ENCODE assay signal across 9 cellular contexts in the genomic region with DNA sequence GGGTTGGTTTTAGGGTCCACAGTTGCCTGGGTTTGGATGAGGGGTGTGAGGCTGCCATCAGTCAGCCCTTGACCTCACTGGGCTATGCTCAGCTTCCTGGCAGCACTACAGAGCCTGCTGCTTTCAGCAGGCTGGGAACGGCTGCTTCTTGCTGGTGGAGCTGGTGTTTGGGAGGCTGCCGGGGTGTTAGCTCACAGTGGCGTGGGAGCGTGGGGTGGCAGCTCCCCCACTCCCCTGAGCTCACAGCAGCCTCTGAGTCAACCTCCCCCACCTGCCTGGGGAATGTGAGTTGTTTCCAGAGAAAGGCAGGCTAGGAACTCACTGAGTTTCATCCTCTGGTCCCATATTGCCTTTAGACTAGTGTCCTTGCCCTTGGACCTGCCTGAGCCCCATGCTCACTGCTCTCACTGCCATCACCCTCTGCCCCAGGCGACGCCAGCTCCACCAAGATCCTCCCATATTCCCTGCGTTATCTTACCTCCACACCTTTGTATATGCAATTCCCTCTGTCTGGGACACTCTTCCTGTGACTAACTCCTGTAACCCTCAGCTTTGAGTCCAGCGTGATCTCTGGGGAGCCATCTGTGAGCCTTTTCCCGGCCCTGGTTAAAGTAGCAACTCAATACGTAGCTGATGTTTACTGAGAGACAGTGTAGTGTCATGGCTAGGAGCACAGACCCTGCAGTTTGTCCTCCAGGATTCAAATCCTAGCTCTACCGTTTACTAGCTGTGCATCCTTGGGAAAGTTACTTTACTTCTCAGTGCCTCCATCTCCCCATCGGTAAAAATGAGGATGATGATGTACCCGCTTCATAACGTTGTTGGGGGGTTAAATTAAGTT. TPM values are rescaled to one million over a fixed set of nuclear protein-coding genes. Genes with fewer than 3 reads are reported as not detected.
DNase-seq lines count a peak whose midpoint lies in the region; ATAC-seq, FAIRE-seq and TF ChIP-seq lines count a peak whose summit lies in the region.
"Had no signal": no experiment of that assay in that cellular context is flagged by ENCODE, and none has a peak within 500 bp of the region (broad histone marks: within the 10 kb centered on the region; RNA-seq: fewer than 3 reads in every experiment).

No MANE protein-coding gene starts in this region.

- TF ChIP-seq CTCF in mesothelial cell of epicardium (IDR thresholded peaks at IDR 0.05; ENCODE audit: unreplicated experiment), result no peak
- no peak for TF ChIP-seq CTCF in ovary (IDR thresholded peaks at IDR 0.05)

- H3K4me3 Mint-ChIP-seq in activated CD4-positive, alpha-beta memory T cell treated with anti-CD3 and anti-CD28 coated beads for 36 hours, result peak overlapping the region; percentile 33
- H3K4me3 Mint-ChIP-seq in effector memory CD8-positive, alpha-beta T cell, result peak overlapping the region; percentile 78 to 85
- H3K4me3 Mint-ChIP-seq in mesothelial cell of epicardium, result no peak overlapping the region

- H3K4me1 Mint-ChIP-seq in activated CD4-positive, alpha-beta memory T cell treated with anti-CD3 and anti-CD28 coated beads for 36 hours (ENCODE audit: low read depth), result peaks cover 74% of the 10 kb centered on the region
- H3K4me1 Mint-ChIP-seq in effector memory CD8-positive, alpha-beta T cell (ENCODE audit: low read depth in 2 of 2), result peaks cover 42 to 55% of the 10 kb centered on the region in 2 donors
- H3K4me1 Mint-ChIP-seq in mesothelial cell of epicardium, result peaks cover 3% of the 10 kb centered on the region

- no peaks in the 10 kb centered on the region for H3K9me3 Mint-ChIP-seq in activated CD4-positive, alpha-beta memory T cell treated with anti-CD3 and anti-CD28 coated beads for 36 hours
- no peaks in the 10 kb centered on the region for H3K9me3 Mint-ChIP-seq in effector memory CD8-positive, alpha-beta T cell
- H3K9me3 Mint-ChIP-seq in mesothelial cell of epicardium, result no peaks in the 10 kb centered on the region

- FAIRE-seq in GM19239 (lab: Jason Lieb, UNC), result peak; percentile 61

- no peak for TF ChIP-seq POLR2A in ovary (IDR thresholded peaks at IDR 0.05)

- peaks cover 50% of the 10 kb centered on the region for H3K36me3 Mint-ChIP-seq in activated CD4-positive, alpha-beta memory T cell treated with anti-CD3 and anti-CD28 coated beads for 36 hours
- peaks cover 71% of the 10 kb centered on the region for H3K36me3 Mint-ChIP-seq in effector memory CD8-positive, alpha-beta T cell (ENCODE audit: insufficient read depth)
- no peaks in the 10 kb centered on the region for H3K36me3 Mint-ChIP-seq in mesothelial cell of epicardium

- ATAC-seq in effector memory CD8-positive, alpha-beta T cell (replicated peaks), result peak; percentile 44
- ATAC-seq in HG03025 (IDR thresholded peaks at IDR 0.05; ENCODE audit: low FRiP score, unreplicated experiment), result no peak

- H3K9me3 ChIP-seq in ovary, result no peaks in the 10 kb centered on the region

- H3K4me1 ChIP-seq in ovary (ENCODE audit: insufficient read depth), result no peaks in the 10 kb centered on the region

- no peak for DNase-seq in GM19239 (ENCODE audit: insufficient read length, low spot score)
- peak; percentile 68 for DNase-seq in activated CD4-positive, alpha-beta memory T cell treated with anti-CD3 and anti-CD28 coated beads for 36 hours
- peak; percentile 41 to 62 (median 42) for DNase-seq in effector memory CD8-positive, alpha-beta T cell
- DNase-seq in stimulated activated CD4-positive, alpha-beta T cell treated with anti-CD3 and anti-CD28 coated beads, Interleukin-1b, Interleukin-23, amount 100 ng/mL, for 48 hours, result peak; percentile 48
- no peak for DNase-seq in mesothelial cell of epicardium (ENCODE audit: low spot score in 2 of 2, unreplicated experiment in 2 of 2)
- no peak for DNase-seq in NCI-H1092 treated with DMSO at 0.1 percent for 48 hours (lab: John Stamatoyannopoulos, UW)
- no peak for DNase-seq in ovary
- DNase-seq: NCI-H524 treated with DMSO at 0.1 percent for 48 hours had no signal

- no peaks in the 10 kb centered on the region for H3K36me3 ChIP-seq in ovary

- no peak overlapping the region for H3K27ac ChIP-seq in ovary

- no peaks in the 10 kb centered on the region for H3K27me3 ChIP-seq in ovary

- peak overlapping the region; percentile 90 for H3K27ac Mint-ChIP-seq in activated CD4-positive, alpha-beta memory T cell treated with anti-CD3 and anti-CD28 coated beads for 36 hours
- H3K27ac Mint-ChIP-seq in effector memory CD8-positive, alpha-beta T cell, result peak overlapping the region; percentile 99 to 100
- no peak overlapping the region for H3K27ac Mint-ChIP-seq in mesothelial cell of epicardium

- WGBS in ovary, 3 donors, result 32 to 45% (median 37%) methylated on average over 14 of the region's 14 CpGs

- TF ChIP-seq EP300 in ovary (IDR thresholded peaks at IDR 0.05), result no peak

- POLR2A ChIA-PET in activated CD4-positive, alpha-beta memory T cell treated with anti-CD3 and anti-CD28 coated beads for 36 hours (lab: Charles Lee), result interaction anchor here (0.6 to 2.2 kb wide), 8 partner anchors 9 to 35 kb away, joined by 3 to 9 read pairs (median 4); a partner anchor contains a TSS

- H3K27me3 Mint-ChIP-seq in activated CD4-positive, alpha-beta memory T cell treated with anti-CD3 and anti-CD28 coated beads for 36 hours, result no peaks in the 10 kb centered on the region
- no peaks in the 10 kb centered on the region for H3K27me3 Mint-ChIP-seq in effector memory CD8-positive, alpha-beta T cell
- H3K27me3 Mint-ChIP-seq in mesothelial cell of epicardium (ENCODE audit: low read depth), result peaks cover 29% of the 10 kb centered on the region

- intact Hi-C loops in activated CD4-positive, alpha-beta memory T cell treated with anti-CD3 and anti-CD28 coated beads for 36 hours (cut with micrococcal nuclease), result no loop called here
- intact Hi-C loops in ovary (cut with DNase I), result no loop called here

- CTCF ChIA-PET in activated CD4-positive, alpha-beta memory T cell treated with anti-CD3 and anti-CD28 coated beads for 36 hours (lab: Charles Lee), result interaction anchor here (0.8 to 2.8 kb wide), 5 partner anchors 33 to 114 kb away, joined by 3 to 13 read pairs (median 3); a partner anchor contains a TSS

- H3K4me3 ChIP-seq in ovary, result no peak overlapping the region

RNA-seq across cellular contexts. Expression of a gene that starts 34.8 kb away (rescaled TPM):
- total RNA-seq in activated CD4-positive, alpha-beta memory T cell treated with anti-CD3 and anti-CD28 coated beads for 36 hours, result 100 to 1,000 TPM; 111 to 114 TPM
- 0.04 TPM in 1 of 3 replicates, not detected in the others for total RNA-seq in mesothelial cell of epicardium
- total RNA-seq in ovary, result 10 to 100 TPM in 1 of 7 donors, 1 to 10 TPM in 4, under 1 TPM in 2; 0.92 to 56.4 (median 2.9) TPM
- polyA plus RNA-seq in ovary, result 10 to 100 TPM in 1 of 2 donors, 1 to 10 TPM in 1; 2.5 to 11.2 TPM

Comparison
In these comparisons a context has a peak if more than half of its experiments do, and no peak if none do; other contexts are left out.
1. DNase-seq: peak in activated CD4-positive, alpha-beta memory T cell treated with anti-CD3 and anti-CD28 coated beads for 36 hours (single experiment), effector memory CD8-positive, alpha-beta T cell (3 of 3) and stimulated activated CD4-positive, alpha-beta T cell treated with anti-CD3 and anti-CD28 coated beads, Interleukin-1b, Interleukin-23, amount 100 ng/mL, for 48 hours (single experiment); none in GM19239 (single experiment), mesothelial cell of epicardium (0 of 2), NCI-H1092 treated with DMSO at 0.1 percent for 48 hours (single experiment) and ovary (0 of 5).